21 cellular contexts compared by ENCODE assay signal in genomic region chr6:25084508-25084833, GRCh38.
"Had no signal": no experiment of that assay in that cellular context is flagged by ENCODE, and none has a peak within 500 bp of the region (broad histone marks: within the 10 kb centered on the region; RNA-seq: fewer than 3 reads in every experiment).

No MANE protein-coding gene starts in this region.

- H3K4me2 ChIP-seq: smooth muscle cell had no signal

- H2AFZ ChIP-seq: hepatocyte had no signal

- H3K79me2 ChIP-seq: hepatocyte had no signal

- H3K4me3 ChIP-seq: body of pancreas, colonic mucosa, esophagus squamous epithelium, hepatocyte, smooth muscle cell, suprapubic skin, tibial artery had no signal

- H3K27ac ChIP-seq: body of pancreas, colonic mucosa, epithelial cell of prostate, suprapubic skin, tibial artery had no signal

- H3K36me3 ChIP-seq: colonic mucosa had no signal

- H3K4me1 ChIP-seq: colonic mucosa, tibial artery had no signal

- ATAC-seq: activated CD4-positive, alpha-beta T cell treated with anti-CD3 and anti-CD28 coated beads for 36 hours; activated T-cell treated with anti-CD3 and anti-CD28 coated beads, Interleukin-2, amount 50 U/mL, for 72 hours; body of pancreas; naive thymus-derived CD4-positive, alpha-beta T cell had no signal

- H3K9me3 ChIP-seq: body of pancreas, colonic mucosa, esophagus squamous epithelium, suprapubic skin, tibial artery had no signal

- H3K27me3 ChIP-seq: body of pancreas, colonic mucosa, esophagus squamous epithelium, hepatocyte, suprapubic skin, tibial artery had no signal

- DNase-seq: activated CD4-positive, alpha-beta T cell treated with anti-CD3 and anti-CD28 coated beads for 36 hours; activated CD4-positive, CD25-positive, alpha-beta regulatory T cell; activated naive CD4-positive, alpha-beta T cell; activated T-cell treated with anti-CD3 and anti-CD28 coated beads for 4 hours; activated T-cell treated with anti-CD3 and anti-CD28 coated beads, Interleukin-2, amount 50 U/mL, for 72 hours; aorta; body of pancreas; cerebellar nuclear complex; colonic mucosa; effector CD8-positive, alpha-beta T cell; esophagus squamous epithelium; foreskin melanocyte; midbrain; naive thymus-derived CD4-positive, alpha-beta T cell; stimulated activated naive CD4-positive, alpha-beta T cell; T-helper 1 cell; tibial artery had no signal
